ENCODE assay signal across 8 cellular contexts in genomic region chr1:162790303-162790984, GRCh38. TPM values are rescaled to one million over a fixed set of nuclear protein-coding genes. Genes with fewer than 3 reads are reported as not detected.
DNase-seq lines count a peak whose midpoint lies in the region; ATAC-seq and TF ChIP-seq lines count a peak whose summit lies in the region.
"Not testable (repeated sequence)": the region's sequence is repeated elsewhere in the genome, so short reads cannot be mapped to it uniquely, and the experiment has no call there.

Gene HSD17B7, plus strand, starts transcription at chr1:162790702. Its CDS starts 99 bp downstream, at chr1:162790801.

- not testable (repeated sequence) for TF ChIP-seq CTCF in fibroblast of the aortic adventitia (IDR thresholded peaks at IDR 0.05; ENCODE audit: insufficient read depth, low read length); nephron (IDR thresholded peaks at IDR 0.05; ENCODE audit: unreplicated experiment in 3 of 3)

- not testable (repeated sequence) for H3K27me3 Mint-ChIP-seq in nephron (ENCODE audit: low read depth)

- peaks cover 11% of the 10 kb centered on the region for H3K4me1 Mint-ChIP-seq in nephron

- peak within 1 kb of the TSS; percentile 91 to 95 (median 94) for H3K4me3 Mint-ChIP-seq in nephron

- not testable (repeated sequence) for H3K36me3 Mint-ChIP-seq in nephron (ENCODE audit: low read depth)

- ATAC-seq in stimulated activated naive CD8-positive, alpha-beta T cell treated with anti-CD3 and anti-CD28 coated beads, Interleukin-15, Interleukin-2, amounts not matched to agents 100 U/mL and 50 U/mL, for 24 hours = peak; percentile 100

- not testable (repeated sequence) for H3K9me3 ChIP-seq in HAP-1, MG63

- H3K4me1 ChIP-seq in HAP-1 = not testable (repeated sequence)

- in situ Hi-C loops in HAP-1 (cut with MboI; ENCODE audit: low sequenced_read_pairs) = loop anchor here (25.0 kb wide), 1 partner anchor 178 kb away; no protein-coding TSS in a partner anchor

- not testable (repeated sequence) for H3K27me3 ChIP-seq in HAP-1 (ENCODE audit: low read depth); MG63

- peak within 1 kb of the TSS; percentile 55 for H3K4me3 ChIP-seq in HAP-1
- H3K4me3 ChIP-seq in MG63 = peak within 1 kb of the TSS; percentile 66
- peak within 1 kb of the TSS; percentile 68 for H3K4me3 ChIP-seq in fibroblast of the aortic adventitia (ENCODE audit: low read depth, low read length)

- DNase-seq in ELR (ENCODE audit: low read depth) (peak; percentile 76), HAP-1 (ENCODE audit: low spot score in 2 of 2) (peak; percentile 28 to 90), MG63 (peak; percentile 66), SHP77 treated with DMSO at 0.1 percent for 48 hours (lab: John Stamatoyannopoulos, UW) (peak; percentile 65), fibroblast of the aortic adventitia (ENCODE audit: low read depth) (peak; percentile 37)
- peak; percentile 58 for DNase-seq in activated T-helper 9 cell treated with anti-CD3 and anti-CD28 coated beads, Interleukin-2, amount 50 U/mL, for 16 hours (ENCODE audit: low read depth)
- peak; percentile 70 for DNase-seq in stimulated activated naive CD8-positive, alpha-beta T cell treated with anti-CD3 and anti-CD28 coated beads, Interleukin-15, Interleukin-2, amounts not matched to agents 100 U/mL and 50 U/mL, for 24 hours

- not testable (repeated sequence) for H3K36me3 ChIP-seq in HAP-1 (replicated peaks); MG63

- not testable (repeated sequence) for H3K9me3 Mint-ChIP-seq in nephron

- H3K27ac Mint-ChIP-seq in nephron = peak within 1 kb of the TSS; percentile 54 to 97 (median 95)

RNA-seq across cellular contexts. Expression of gene HSD17B7, which starts in this region (rescaled TPM):
- total RNA-seq in MG63 (2014; rRNA removed; shearing (Covaris generic); ENCODE audit: low replicate concordance) = 0.49 and 5.6 TPM in 2 replicates
- 8.4 TPM in 2 replicates for total RNA-seq in fibroblast of the aortic adventitia (ENCODE audit: low replicate concordance)

Comparison
In these comparisons a context has a peak if more than half of its experiments do, and no peak if none do; other contexts are left out.
1. Peak in every context shown above with its lines: DNase-seq, ATAC-seq and H3K4me3 ChIP-seq.